25 cellular contexts compared by ENCODE assay signal in genomic region chr6:105763866-105764265, GRCh38.
DNase-seq lines count a peak whose midpoint lies in the region; ATAC-seq, FAIRE-seq and TF ChIP-seq lines count a peak whose summit lies in the region.
"Had no signal": no experiment of that assay in that cellular context is flagged by ENCODE, and none has a peak within 500 bp of the region (broad histone marks: within the 10 kb centered on the region; RNA-seq: fewer than 3 reads in every experiment).

No MANE protein-coding gene starts in this region.

- peak overlapping the region; percentile 50; the same call in 2 of the 3 replicates for H2BK15ac ChIP-seq in IMR-90 (ENCODE audit: low read depth, low read length)

- H3K27me3 ChIP-seq in IMR-90 (ENCODE audit: control insufficient read depth, insufficient read depth, low read length) (no peaks in the 10 kb centered on the region), astrocyte (ENCODE audit: insufficient read depth, low read length) (no peaks in the 10 kb centered on the region), foreskin keratinocyte (no peaks in the 10 kb centered on the region), smooth muscle cell (ENCODE audit: low read depth) (no peaks in the 10 kb centered on the region), H7 (ENCODE audit: control insufficient read depth, insufficient read depth, low read length) (no peaks in the 10 kb centered on the region)
- H3K27me3 ChIP-seq: BLaER1 treated with 17β-estradiol and CSF1 and Interleukin-3, amounts not matched to agents 10 nM and 100 nM; Peyer's patch; SJSA1 had no signal

- H3K4me2 ChIP-seq in IMR-90 (ENCODE audit: low read depth, low read length) (no peak overlapping the region), astrocyte (ENCODE audit: low read length) (peak overlapping the region; percentile 1), smooth muscle cell (peak overlapping the region; percentile 32)
- H3K4me2 ChIP-seq: A549; BLaER1 treated with 17β-estradiol and CSF1 and Interleukin-3, amounts not matched to agents 10 nM and 100 nM; KMS-11 had no signal

- no peak overlapping the region for H2BK5ac ChIP-seq in IMR-90 (ENCODE audit: low read depth, low read length, poor library complexity, severe bottlenecking)

- H3K27ac ChIP-seq in IMR-90 (ENCODE audit: insufficient read depth, low read length) (no peak overlapping the region), astrocyte (ENCODE audit: low read depth, low read length) (peak overlapping the region; percentile 64), foreskin keratinocyte (peak overlapping the region; percentile 98), smooth muscle cell (ENCODE audit: low read depth) (peak overlapping the region; percentile 60)
- H3K27ac ChIP-seq: BLaER1 treated with 17β-estradiol and CSF1 and Interleukin-3, amounts not matched to agents 10 nM and 100 nM; KMS-11; Peyer's patch; SJSA1 had no signal

- H3K9me3 ChIP-seq in IMR-90 (ENCODE audit: control insufficient read depth, insufficient read depth, low read length) (no peaks in the 10 kb centered on the region), astrocyte (ENCODE audit: insufficient read depth, low read depth, low read length) (no peaks in the 10 kb centered on the region), smooth muscle cell (replicated peaks; ENCODE audit: low read depth) (no peaks in the 10 kb centered on the region)
- H3K9me3 ChIP-seq: A549; BLaER1 treated with 17β-estradiol and CSF1 and Interleukin-3, amounts not matched to agents 10 nM and 100 nM; Peyer's patch; SJSA1 had no signal

- H3K9me3 Mint-ChIP-seq in astrocyte (ENCODE audit: unreplicated experiment): no peaks in the 10 kb centered on the region
- H3K9me3 Mint-ChIP-seq: CD4-positive, alpha-beta T cell had no signal

- TF ChIP-seq CTCF in IMR-90 (conservative IDR thresholded peaks at IDR 0.05; ENCODE audit: low read depth, low read length): no peak
- no peak for TF ChIP-seq CTCF in astrocyte (IDR thresholded peaks at IDR 0.05; ENCODE audit: insufficient read depth, low read depth, low read length)
- TF ChIP-seq CTCF in foreskin keratinocyte (conservative IDR thresholded peaks at IDR 0.05): no peak
- no peak for TF ChIP-seq CTCF in smooth muscle cell (IDR thresholded peaks at IDR 0.05; ENCODE audit: borderline replicate concordance, insufficient read depth, poor library complexity, severe bottlenecking)

- peak overlapping the region; percentile 88 for H3K27ac Mint-ChIP-seq in astrocyte (ENCODE audit: unreplicated experiment)
- H3K27ac Mint-ChIP-seq: CD4-positive, alpha-beta T cell had no signal

- H4K91ac ChIP-seq in IMR-90 (ENCODE audit: insufficient read depth, low read depth, low read length): 0 out of 2 replicates have a peak overlapping the region, but pooled peaks have one; percentile 27

- no CpG with 5 or more reads among the region's 2 CpGs for WGBS in IMR-90 (ENCODE audit: extremely low coverage in 2 of 2, insufficient read length in 1 of 2), 2 experiments
- 96% methylated on average over 2 of the region's 2 CpGs for WGBS in smooth muscle cell (ENCODE audit: low lambda C conversion rate)

- no peaks in the 10 kb centered on the region for H3K79me1 ChIP-seq in IMR-90 (ENCODE audit: low read depth in 1 of 2, low read length in 2 of 2)

- dilution Hi-C loops in IMR-90 (cut with HindIII; ENCODE audit: low sequenced_read_pairs, unreplicated experiment): no loop called here

- intact Hi-C loops in IMR-90 (cut with micrococcal nuclease): no loop called here

- peak; percentile 50 for FAIRE-seq in astrocyte (lab: Jason Lieb, UNC)
- FAIRE-seq: A549, G401.6 had no signal

- H3K9ac ChIP-seq in IMR-90 (ENCODE audit: low read depth, low read length): no peak overlapping the region
- H3K9ac ChIP-seq in astrocyte (ENCODE audit: low read length): no peak overlapping the region
- H3K9ac ChIP-seq in smooth muscle cell (ENCODE audit: low read depth): no peak overlapping the region
- H3K9ac ChIP-seq: BLaER1 treated with 17β-estradiol and CSF1 and Interleukin-3, amounts not matched to agents 10 nM and 100 nM; KMS-11 had no signal

- H4K20me1 ChIP-seq in IMR-90 (ENCODE audit: insufficient read depth, low read length): no peaks in the 10 kb centered on the region
- no peaks in the 10 kb centered on the region for H4K20me1 ChIP-seq in astrocyte (ENCODE audit: insufficient read depth, low read length)
- no peaks in the 10 kb centered on the region for H4K20me1 ChIP-seq in smooth muscle cell (ENCODE audit: low read depth)
- H4K20me1 ChIP-seq: BLaER1 treated with 17β-estradiol and CSF1 and Interleukin-3, amounts not matched to agents 10 nM and 100 nM had no signal

- H3K14ac ChIP-seq in IMR-90 (replicated peaks; ENCODE audit: low read depth, low read length): 0 out of 2 replicates have a peak overlapping the region, but pooled peaks have one; percentile 1

- no peak for ATAC-seq in IMR-90 (ENCODE audit: low read depth)
- ATAC-seq in foreskin keratinocyte: no peak
- ATAC-seq: Right ventricle myocardium inferior had no signal

- no peaks in the 10 kb centered on the region for H3K36me3 ChIP-seq in IMR-90 (ENCODE audit: control insufficient read depth, insufficient read depth, low read length)
- no peaks in the 10 kb centered on the region for H3K36me3 ChIP-seq in astrocyte (ENCODE audit: insufficient read depth, low read length)
- no peaks in the 10 kb centered on the region for H3K36me3 ChIP-seq in smooth muscle cell (ENCODE audit: low read depth)
- no peaks in the 10 kb centered on the region for H3K36me3 ChIP-seq in H7 (replicated peaks; ENCODE audit: control insufficient read depth, insufficient read depth, low read length)
- H3K36me3 ChIP-seq: BLaER1 treated with 17β-estradiol and CSF1 and Interleukin-3, amounts not matched to agents 10 nM and 100 nM; Peyer's patch; SJSA1 had no signal

- DNase-seq in IMR-90 (no peak), astrocyte (ENCODE audit: low read depth) (no peak), foreskin keratinocyte (no peak), smooth muscle cell (lab: John Stamatoyannopoulos, UW; ENCODE audit: unreplicated experiment) (no peak), H7 (no peak), epidermal melanocyte (ENCODE audit: insufficient read length, low spot score) (no peak), D341Med (ENCODE audit: low spot score) (no peak)
- DNase-seq: AML-193; CD4-positive, alpha-beta T cell; GOT3; NCI-H1048; NCI-H1417 treated with DMSO at 0.1 percent for 48 hours; NCI-H1694 treated with DMSO at 0.1 percent for 48 hours; NCI-H2081; NCI-H226; NCI-H510A; NCI-H69; Peyer's patch had no signal

- CTCF ChIA-PET in IMR-90 (lab: Yijun Ruan, JAX): no interaction called here

- H3K56ac ChIP-seq in IMR-90 (ENCODE audit: extremely low read depth, insufficient read depth, low read length): no peak overlapping the region

- H3K4me3 Mint-ChIP-seq in astrocyte (ENCODE audit: unreplicated experiment): no peak overlapping the region
- H3K4me3 Mint-ChIP-seq: CD4-positive, alpha-beta T cell; IgD-negative memory B cell had no signal

- no peak overlapping the region for H3K23ac ChIP-seq in IMR-90 (ENCODE audit: low read depth, low read length)

- POLR2A ChIA-PET in IMR-90 (lab: Charles Lee; ENCODE audit: unreplicated experiment): no interaction called here

- H3K4me3 ChIP-seq in IMR-90 (ENCODE audit: insufficient read depth, low read depth, low read length) (no peak overlapping the region), astrocyte (ENCODE audit: insufficient read depth, low read depth, low read length) (no peak overlapping the region), smooth muscle cell (no peak overlapping the region), H7 (ENCODE audit: insufficient read depth, low read depth, low read length) (no peak overlapping the region)
- H3K4me3 ChIP-seq: A549; BLaER1 treated with 17β-estradiol and CSF1 and Interleukin-3, amounts not matched to agents 10 nM and 100 nM; Peyer's patch; SJSA1 had no signal

- peaks cover 16% of the 10 kb centered on the region for H3F3A ChIP-seq in smooth muscle cell (ENCODE audit: low read depth)

- H3K4ac ChIP-seq in IMR-90 (ENCODE audit: low read depth, low read length): peak overlapping the region; percentile 30; the same call in 1 of the 2 replicates

- no peaks in the 10 kb centered on the region for H3K27me3 Mint-ChIP-seq in astrocyte (ENCODE audit: low read depth, unreplicated experiment)

- H2BK120ac ChIP-seq in IMR-90 (ENCODE audit: low read depth, low read length): peak overlapping the region; percentile 28; the same call in 1 of the 2 replicates

- no peak for TF ChIP-seq POLR2A in IMR-90 (IDR thresholded peaks at IDR 0.05; ENCODE audit: low read depth, low read length)

- H2AFZ ChIP-seq in IMR-90 (replicated peaks; ENCODE audit: low read length, poor library complexity) (no peak overlapping the region), astrocyte (ENCODE audit: low read depth, low read length) (no peak overlapping the region), smooth muscle cell (ENCODE audit: low read depth) (no peak overlapping the region)

- H4K5ac ChIP-seq in IMR-90 (ENCODE audit: low read depth, low read length): no peak overlapping the region

- peaks cover 6% of the 10 kb centered on the region; the same call in 1 of the 2 replicates for H3K4me1 ChIP-seq in IMR-90 (ENCODE audit: control insufficient read depth, insufficient read depth, low read length)
- peaks cover 21% of the 10 kb centered on the region for H3K4me1 ChIP-seq in astrocyte (ENCODE audit: insufficient read depth, low read length)
- peaks cover 46% of the 10 kb centered on the region for H3K4me1 ChIP-seq in foreskin keratinocyte
- H3K4me1 ChIP-seq in smooth muscle cell (ENCODE audit: low read depth): peaks cover 18% of the 10 kb centered on the region
- H3K4me1 ChIP-seq: Peyer's patch had no signal

- H2AK9ac ChIP-seq in IMR-90 (replicated peaks; ENCODE audit: low read depth, low read length, poor library complexity): no peak overlapping the region

- TF ChIP-seq RAD21 in IMR-90 (IDR thresholded peaks at IDR 0.05; ENCODE audit: low read length): no peak

- peak overlapping the region; percentile 56; the same call in 1 of the 2 replicates for H2AK5ac ChIP-seq in IMR-90 (ENCODE audit: low read depth, low read length)

- H4K8ac ChIP-seq in IMR-90 (ENCODE audit: low read depth in 2 of 2, low read length in 2 of 2): no peak overlapping the region; a peak in 1 of 4 replicates

- no peak overlapping the region; the same call in 1 of the 2 replicates for H3K18ac ChIP-seq in IMR-90 (ENCODE audit: low read depth, low read length)

- in situ Hi-C loops in IMR-90 (cut with MboI; ENCODE audit: low sequenced_read_pairs): no loop called here

- H3K4me1 Mint-ChIP-seq in astrocyte (ENCODE audit: low read depth, unreplicated experiment): peaks cover 20% of the 10 kb centered on the region
- H3K4me1 Mint-ChIP-seq: IgD-negative memory B cell had no signal

- H3K9me1 ChIP-seq in IMR-90 (ENCODE audit: insufficient read depth, low read length): peaks cover 3% of the 10 kb centered on the region; the same call in 1 of the 2 replicates

- no TSS peak for BruUV-seq in IMR-90 (replicated peaks; lab: Mats Ljungman, UMichigan)

- peak overlapping the region; percentile 3; the same call in 1 of the 2 replicates for H2BK20ac ChIP-seq in IMR-90 (ENCODE audit: low read depth, low read length)

- no peaks in the 10 kb centered on the region for H3K36me3 Mint-ChIP-seq in astrocyte (ENCODE audit: low read depth, unreplicated experiment)

- H3K79me2 ChIP-seq in astrocyte (ENCODE audit: insufficient read depth, low read length) (no peaks in the 10 kb centered on the region), smooth muscle cell (ENCODE audit: low read depth) (no peaks in the 10 kb centered on the region)
